32 cellular contexts compared by ENCODE assay signal in genomic region chr1:53967409-53968124, GRCh38. TPM values are rescaled to one million over a fixed set of nuclear protein-coding genes. Genes with fewer than 3 reads are reported as not detected.
DNase-seq lines count a peak whose midpoint lies in the region; ATAC-seq and TF ChIP-seq lines count a peak whose summit lies in the region.
"Had no signal": no experiment of that assay in that cellular context is flagged by ENCODE, and none has a peak within 500 bp of the region (broad histone marks: within the 10 kb centered on the region; RNA-seq: fewer than 3 reads in every experiment).

No MANE protein-coding gene starts in this region.

- intact Hi-C loops in mammary epithelial cell (cut with micrococcal nuclease) (no loop called here), breast epithelium (cut with DNase I; ENCODE audit: low total_unique reads) (no loop called here)
- intact Hi-C loops in activated CD8-positive, alpha-beta T cell treated with anti-CD3 and anti-CD28 coated beads for 36 hours (cut with micrococcal nuclease), result no loop called here

- H3K4me2 ChIP-seq in mammary epithelial cell (ENCODE audit: insufficient read depth, low read depth, low read length) (no peak overlapping the region), neuronal stem cell (ENCODE audit: insufficient read depth, low read length, poor library complexity, severe bottlenecking) (no peak overlapping the region)
- H3K4me2 ChIP-seq: smooth muscle cell had no signal

- H3K23ac ChIP-seq in neuronal stem cell (ENCODE audit: low read depth, low read length, poor library complexity), result no peak overlapping the region

- H2BK15ac ChIP-seq in neuronal stem cell (ENCODE audit: low read length), result no peak overlapping the region

- TF ChIP-seq CTCF in mammary epithelial cell (conservative IDR thresholded peaks at IDR 0.05 in 1 of 2, IDR thresholded peaks at IDR 0.05 in 1 of 2; ENCODE audit: extremely low read depth in 1 of 2, insufficient read depth in 1 of 2, low read depth in 1 of 2, low read length in 2 of 2), result no peak
- no peak for TF ChIP-seq CTCF in breast epithelium (IDR thresholded peaks at IDR 0.05)
- no peak for TF ChIP-seq CTCF in activated CD8-positive, alpha-beta T cell treated with anti-CD3 and anti-CD28 coated beads for 36 hours (IDR thresholded peaks at IDR 0.05)
- no peak for TF ChIP-seq CTCF in tibial nerve (IDR thresholded peaks at IDR 0.05)

- H3K27ac ChIP-seq in mammary epithelial cell (ENCODE audit: insufficient read depth, low read depth, low read length) (no peak overlapping the region), breast epithelium (no peak overlapping the region), neuronal stem cell (replicated peaks; ENCODE audit: low read length) (no peak overlapping the region), tibial nerve (no peak overlapping the region)
- H3K27ac ChIP-seq: ascending aorta, gastrocnemius medialis, Peyer's patch, transverse colon had no signal

- POLR2A ChIA-PET in activated CD8-positive, alpha-beta T cell treated with anti-CD3 and anti-CD28 coated beads for 36 hours (lab: Charles Lee), result no interaction called here

- no peak for TF ChIP-seq EP300 in tibial nerve (IDR thresholded peaks at IDR 0.05)

- H2BK120ac ChIP-seq in neuronal stem cell (ENCODE audit: low read depth, low read length), result no peak overlapping the region

- in situ Hi-C loops in mammary epithelial cell (cut with MboI; ENCODE audit: low sequenced_read_pairs in 2 of 2), result no loop called here

- no peaks in the 10 kb centered on the region for H3K79me2 ChIP-seq in mammary epithelial cell (ENCODE audit: insufficient read depth, low read length)

- CTCF ChIA-PET in mammary epithelial cell (lab: Charles Lee; ENCODE audit: low non-redundant PET), result no interaction called here
- CTCF ChIA-PET in activated CD8-positive, alpha-beta T cell treated with anti-CD3 and anti-CD28 coated beads for 36 hours (lab: Charles Lee), result no interaction called here

- peak overlapping the region; percentile 15 for H3K4ac ChIP-seq in neuronal stem cell (ENCODE audit: low read length)

- H3K4me3 ChIP-seq in mammary epithelial cell (replicated peaks in 1 of 3; ENCODE audit: insufficient read depth in 1 of 3, low read depth in 2 of 3, low read length in 3 of 3) (no peak overlapping the region), breast epithelium (no peak overlapping the region), endocrine pancreas (ENCODE audit: control insufficient read depth, insufficient read depth, low read length) (no peak overlapping the region), neuronal stem cell (ENCODE audit: low read length in 2 of 2) (no peak overlapping the region), tibial nerve (no peak overlapping the region)
- H3K4me3 ChIP-seq: ascending aorta, gastrocnemius medialis, Peyer's patch, SJSA1, smooth muscle cell, transverse colon had no signal

- dilution Hi-C loops in mammary epithelial cell (cut with HindIII; ENCODE audit: low sequenced_read_pairs), result no loop called here

- H3K9ac ChIP-seq in mammary epithelial cell (ENCODE audit: insufficient read depth, low read length) (no peak overlapping the region), endocrine pancreas (ENCODE audit: control insufficient read depth, insufficient read depth, low read length) (peak overlapping the region; percentile 21), neuronal stem cell (ENCODE audit: low read depth, low read length, poor library complexity) (peak overlapping the region; percentile 30)

- TSS peak; percentile 51 for BruUV-seq in mammary epithelial cell (replicated peaks; lab: Mats Ljungman, UMichigan)

- H2BK12ac ChIP-seq in neuronal stem cell (ENCODE audit: low read length), result no peak overlapping the region

- TF ChIP-seq POLR2A in breast epithelium (IDR thresholded peaks at IDR 0.05) (no peak), tibial nerve (IDR thresholded peaks at IDR 0.05) (no peak)

- 98% methylated on average over 5 of the region's 7 CpGs for WGBS in mammary epithelial cell (ENCODE audit: low coverage, missing lambda C conversion rate)
- WGBS in neuronal stem cell (ENCODE audit: extremely low coverage in 2 of 2, insufficient read length in 2 of 2, insufficient replicate concordance in 1 of 2), 2 donors, result no CpG with 5 or more reads among the region's 7 CpGs
- WGBS in tibial nerve, 2 donors, result 87 to 92% methylated on average over 7 of the region's 7 CpGs

- H3K9me3 ChIP-seq in mammary epithelial cell (replicated peaks; ENCODE audit: insufficient read depth, low read length) (no peaks in the 10 kb centered on the region), breast epithelium (no peaks in the 10 kb centered on the region), endocrine pancreas (ENCODE audit: control insufficient read depth, low read length) (no peaks in the 10 kb centered on the region), neuronal stem cell (replicated peaks in 1 of 2; ENCODE audit: control insufficient read depth in 2 of 2, insufficient read depth in 1 of 2, low read depth in 1 of 2, low read length in 2 of 2) (no peaks in the 10 kb centered on the region), T-helper 17 cell (ENCODE audit: control insufficient read depth, low read length, poor library complexity, severe bottlenecking) (no peaks in the 10 kb centered on the region), tibial nerve (no peaks in the 10 kb centered on the region)
- H3K9me3 ChIP-seq: ascending aorta, BE2C, gastrocnemius medialis, Peyer's patch, SJSA1, transverse colon had no signal

- DNase-seq in mammary epithelial cell, result no peak
- no peak for DNase-seq in breast epithelium (ENCODE audit: low spot score in 2 of 2)
- peak; percentile 80 for DNase-seq in NCI-H524 treated with DMSO at 0.1 percent for 48 hours (lab: John Stamatoyannopoulos, UW)
- DNase-seq in neuronal stem cell (ENCODE audit: low spot score), result no peak
- no peak for DNase-seq in T-helper 17 cell
- no peak for DNase-seq in activated CD8-positive, alpha-beta T cell treated with anti-CD3 and anti-CD28 coated beads for 36 hours
- no peak for DNase-seq in tibial nerve (ENCODE audit: low spot score in 2 of 2)
- DNase-seq: ACHN; activated CD4-positive, alpha-beta T cell treated with anti-CD3 and anti-CD28 coated beads for 1 hour; activated effector memory CD4-positive, alpha-beta T cell treated with anti-CD3 and anti-CD28 coated beads, Interleukin-2, amount 50 U/mL, for 16 hours; activated naive CD8-positive, alpha-beta T cell treated with anti-CD3 and anti-CD28 coated beads, Interleukin-2, amount 10 ng/mL, durations not matched to agents 7 days and 5 days; BE2C; caudate nucleus; dermis blood vessel endothelial cell; DMS79 treated with DMSO at 0.1 percent for 48 hours; gastrocnemius medialis; H9; hypothalamus; immature natural killer cell; KG1; MM.1S; naive thymus-derived CD8-positive, alpha-beta T cell; NCI-H2081 treated with DMSO at 0.1 percent for 48 hours; Peyer's patch; T-helper 1 cell; transverse colon had no signal

- H3K36me3 ChIP-seq in mammary epithelial cell (ENCODE audit: insufficient read depth, low read length), result peaks cover 51% of the 10 kb centered on the region
- peaks cover 4% of the 10 kb centered on the region for H3K36me3 ChIP-seq in breast epithelium
- H3K36me3 ChIP-seq in endocrine pancreas (ENCODE audit: control insufficient read depth, insufficient read depth, low read length), result peaks cover 3% of the 10 kb centered on the region
- H3K36me3 ChIP-seq in neuronal stem cell (replicated peaks in 1 of 2; ENCODE audit: control insufficient read depth in 2 of 2, insufficient read depth in 2 of 2, low read length in 2 of 2), result peaks cover 18 to 82% of the 10 kb centered on the region in 2 donors
- peaks cover 0 to 92% (median 9%) of the 10 kb centered on the region in 3 donors for H3K36me3 ChIP-seq in tibial nerve
- H3K36me3 ChIP-seq: BE2C had no signal

- H3K4me1 ChIP-seq in mammary epithelial cell (ENCODE audit: insufficient read depth, low read length) (no peaks in the 10 kb centered on the region), breast epithelium (no peaks in the 10 kb centered on the region), endocrine pancreas (ENCODE audit: control insufficient read depth, insufficient read depth, low read length) (no peaks in the 10 kb centered on the region), neuronal stem cell (ENCODE audit: control insufficient read depth in 2 of 2, insufficient read depth in 1 of 2, low read depth in 1 of 2, low read length in 2 of 2) (peaks cover 0 to 2% of the 10 kb centered on the region in 2 donors), tibial nerve (no peaks in the 10 kb centered on the region)
- H3K4me1 ChIP-seq: ascending aorta, BE2C, gastrocnemius medialis, Peyer's patch, transverse colon had no signal

- no peak overlapping the region for H3K14ac ChIP-seq in neuronal stem cell (ENCODE audit: low read length)

- peaks cover 4% of the 10 kb centered on the region for H3K4me1 Mint-ChIP-seq in T-helper 17 cell
- peaks cover 3% of the 10 kb centered on the region for H3K4me1 Mint-ChIP-seq in activated CD8-positive, alpha-beta T cell treated with anti-CD3 and anti-CD28 coated beads for 36 hours (ENCODE audit: low read depth)
- H3K4me1 Mint-ChIP-seq: immature natural killer cell; naive thymus-derived CD8-positive, alpha-beta T cell had no signal

- H4K8ac ChIP-seq in neuronal stem cell (ENCODE audit: low read depth, low read length), result no peak overlapping the region

- peaks cover 13% of the 10 kb centered on the region for H3K36me3 Mint-ChIP-seq in T-helper 17 cell (ENCODE audit: low read depth)
- H3K36me3 Mint-ChIP-seq in activated CD8-positive, alpha-beta T cell treated with anti-CD3 and anti-CD28 coated beads for 36 hours (ENCODE audit: low read depth), result peaks cover 21% of the 10 kb centered on the region

- H3K27me3 ChIP-seq in mammary epithelial cell (ENCODE audit: insufficient read depth, low read length), result no peaks in the 10 kb centered on the region
- no peaks in the 10 kb centered on the region for H3K27me3 ChIP-seq in breast epithelium
- H3K27me3 ChIP-seq in endocrine pancreas (ENCODE audit: control insufficient read depth, insufficient read depth, low read length), result no peaks in the 10 kb centered on the region
- no peaks in the 10 kb centered on the region for H3K27me3 ChIP-seq in neuronal stem cell (ENCODE audit: control insufficient read depth in 3 of 3, insufficient read depth in 3 of 3, low read depth in 1 of 3, low read length in 3 of 3)
- no peaks in the 10 kb centered on the region for H3K27me3 ChIP-seq in tibial nerve
- H3K27me3 ChIP-seq: ascending aorta, BE2C, gastrocnemius medialis, Peyer's patch, SJSA1, transverse colon had no signal

- H4K91ac ChIP-seq in neuronal stem cell (ENCODE audit: low read depth, low read length, poor library complexity), result no peak overlapping the region

- H3K27ac Mint-ChIP-seq in T-helper 17 cell, result no peak overlapping the region
- no peak overlapping the region for H3K27ac Mint-ChIP-seq in activated CD8-positive, alpha-beta T cell treated with anti-CD3 and anti-CD28 coated beads for 36 hours
- H3K27ac Mint-ChIP-seq: activated naive CD8-positive, alpha-beta T cell treated with anti-CD3 and anti-CD28 coated beads, Interleukin-2, amount 10 ng/mL, durations not matched to agents 7 days and 5 days; H9 had no signal

- H4K20me1 ChIP-seq in mammary epithelial cell (ENCODE audit: insufficient read depth, low read length), result no peaks in the 10 kb centered on the region

- H3K4me3 Mint-ChIP-seq in T-helper 17 cell, result no peak overlapping the region
- H3K4me3 Mint-ChIP-seq in activated CD8-positive, alpha-beta T cell treated with anti-CD3 and anti-CD28 coated beads for 36 hours, result no peak overlapping the region
- H3K4me3 Mint-ChIP-seq: activated naive CD8-positive, alpha-beta T cell treated with anti-CD3 and anti-CD28 coated beads, Interleukin-2, amount 10 ng/mL, durations not matched to agents 7 days and 5 days; H9; immature natural killer cell; naive thymus-derived CD8-positive, alpha-beta T cell had no signal

- H3K27me3 Mint-ChIP-seq in T-helper 17 cell, result no peaks in the 10 kb centered on the region
- no peaks in the 10 kb centered on the region for H3K27me3 Mint-ChIP-seq in activated CD8-positive, alpha-beta T cell treated with anti-CD3 and anti-CD28 coated beads for 36 hours
- H3K27me3 Mint-ChIP-seq: activated naive CD8-positive, alpha-beta T cell treated with anti-CD3 and anti-CD28 coated beads, Interleukin-2, amount 10 ng/mL, durations not matched to agents 7 days and 5 days; naive thymus-derived CD8-positive, alpha-beta T cell had no signal

- H2BK5ac ChIP-seq in neuronal stem cell (ENCODE audit: low read length), result no peak overlapping the region

- no peak overlapping the region for H3K18ac ChIP-seq in neuronal stem cell (ENCODE audit: low read length)

- ATAC-seq in T-helper 17 cell, result no peak
- ATAC-seq in activated CD8-positive, alpha-beta T cell treated with anti-CD3 and anti-CD28 coated beads for 36 hours, result no peak
- ATAC-seq: gastrocnemius medialis; naive thymus-derived CD8-positive, alpha-beta T cell had no signal

- no peaks in the 10 kb centered on the region for H3K79me1 ChIP-seq in neuronal stem cell (ENCODE audit: low read depth, low read length)

- H2AFZ ChIP-seq in mammary epithelial cell (ENCODE audit: low read depth, low read length), result no peak overlapping the region
- no peak overlapping the region for H2AFZ ChIP-seq in neuronal stem cell (ENCODE audit: low read length)

- no peak overlapping the region for H2AK5ac ChIP-seq in neuronal stem cell (ENCODE audit: low read depth, low read length)

- no peaks in the 10 kb centered on the region for H3K9me3 Mint-ChIP-seq in activated CD8-positive, alpha-beta T cell treated with anti-CD3 and anti-CD28 coated beads for 36 hours
- H3K9me3 Mint-ChIP-seq: activated naive CD8-positive, alpha-beta T cell treated with anti-CD3 and anti-CD28 coated beads, Interleukin-2, amount 10 ng/mL, durations not matched to agents 7 days and 5 days; H9; immature natural killer cell; naive thymus-derived CD8-positive, alpha-beta T cell had no signal

RNA-seq across cellular contexts. Expression of gene LRRC42, which starts 21.4 kb away (rescaled TPM):
- total RNA-seq in mammary epithelial cell (10 to 100 TPM; 43.7 to 61.0 TPM), breast epithelium (10 to 100 TPM; 11.2 to 20.0 (median 17.7) TPM), T-helper 17 cell (1 to 10 TPM; 5.8 to 7.4 TPM), tibial nerve (10 to 100 TPM; 26.1 to 29.5 (median 26.8) TPM)
- 53.4 TPM for polyA plus RNA-seq in mammary epithelial cell
- polyA minus RNA-seq in mammary epithelial cell, result 39.4 TPM
- polyA plus RNA-seq in neuronal stem cell (2013, experiment 1 of 2), result 46.8 TPM
- 45.9 TPM for polyA plus RNA-seq in neuronal stem cell (2013, experiment 2 of 2)
- total RNA-seq in activated CD8-positive, alpha-beta T cell treated with anti-CD3 and anti-CD28 coated beads for 36 hours, result 10 to 100 TPM; 26.7 to 29.6 TPM

RNA-seq across cellular contexts. Expression of gene IFT25, which starts 22.1 kb away (rescaled TPM):
- total RNA-seq in mammary epithelial cell (10 to 100 TPM; 14.3 to 33.7 TPM), breast epithelium (10 to 100 TPM; 20.8 to 27.7 (median 23.3) TPM), T-helper 17 cell (10 to 100 TPM; 17.3 to 23.7 TPM), tibial nerve (10 to 100 TPM; 15.5 to 39.9 (median 26.8) TPM)
- polyA plus RNA-seq in mammary epithelial cell, result 20.7 TPM
- polyA minus RNA-seq in mammary epithelial cell, result 14.2 TPM
- polyA plus RNA-seq in neuronal stem cell (2013, experiment 1 of 2), result 49.8 TPM
- polyA plus RNA-seq in neuronal stem cell (2013, experiment 2 of 2), result 49.9 TPM
- 10 to 100 TPM; 60.5 to 63.5 TPM for total RNA-seq in activated CD8-positive, alpha-beta T cell treated with anti-CD3 and anti-CD28 coated beads for 36 hours
- total RNA-seq: ascending aorta had no signal

RNA-seq across cellular contexts. Expression of gene LDLRAD1, which starts 50.4 kb away (rescaled TPM):
- total RNA-seq in mammary epithelial cell, result not detected
- polyA plus RNA-seq in mammary epithelial cell, result not detected
- not detected for polyA minus RNA-seq in mammary epithelial cell
- total RNA-seq in breast epithelium, result not detected
- not detected for polyA plus RNA-seq in neuronal stem cell (2013, experiment 1 of 2)
- polyA plus RNA-seq in neuronal stem cell (2013, experiment 2 of 2), result not detected
- total RNA-seq in T-helper 17 cell, result not detected
- not detected for total RNA-seq in activated CD8-positive, alpha-beta T cell treated with anti-CD3 and anti-CD28 coated beads for 36 hours
- total RNA-seq in tibial nerve, result not detected
- total RNA-seq: activated naive CD8-positive, alpha-beta T cell treated with anti-CD3 and anti-CD28 coated beads, Interleukin-2, amount 10 ng/mL, durations not matched to agents 7 days and 5 days; ascending aorta; dermis blood vessel endothelial cell; gastrocnemius medialis; H9; naive thymus-derived CD8-positive, alpha-beta T cell; osteocyte; Peyer's patch; renal cortical epithelial cell; SJSA1; smooth muscle cell; transverse colon had no signal
- polyA plus RNA-seq: immature natural killer cell; naive thymus-derived CD8-positive, alpha-beta T cell; smooth muscle cell had no signal
